ENCODE assay signal across 20 cellular contexts in genomic region chr7:155071121-155071651, GRCh38. TPM values are rescaled to one million over a fixed set of nuclear protein-coding genes. Genes with fewer than 3 reads are reported as not detected.
A peak's percentile ranks its signal among the peaks of the same experiment; 100 is the strongest.
DNase-seq lines count a peak whose midpoint lies in the region; ATAC-seq and TF ChIP-seq lines count a peak whose summit lies in the region.
"Had no signal": no experiment of that assay in that cellular context is flagged by ENCODE, and none has a peak within 500 bp of the region (broad histone marks: within the 10 kb centered on the region; RNA-seq: fewer than 3 reads in every experiment).

No MANE protein-coding gene starts in this region.

- no peak overlapping the region for H2BK15ac ChIP-seq in neuronal stem cell (ENCODE audit: low read length)

- CTCF ChIA-PET in T-cell (lab: Charles Lee) = no interaction called here

- no CpG with 5 or more reads among the region's 43 CpGs for WGBS in neuronal stem cell (ENCODE audit: extremely low coverage in 2 of 2, insufficient read length in 2 of 2, insufficient replicate concordance in 1 of 2), 2 donors

- no peaks in the 10 kb centered on the region for H3K36me3 Mint-ChIP-seq in activated naive CD4-positive, alpha-beta T cell treated with anti-CD3 and anti-CD28 coated beads, Interleukin-2, amount 50 U/mL, for 24 hours
- no peaks in the 10 kb centered on the region for H3K36me3 Mint-ChIP-seq in T-cell
- H3K36me3 Mint-ChIP-seq: CD4-positive, alpha-beta memory T cell had no signal

- no peak overlapping the region for H2AFZ ChIP-seq in neuronal stem cell (ENCODE audit: low read length)
- H2AFZ ChIP-seq in MM.1S (ENCODE audit: low read length) = no peak overlapping the region

- ATAC-seq in T-cell (replicated peaks in 1 of 4) (no peak), GM19467 (IDR thresholded peaks at IDR 0.05; ENCODE audit: unreplicated experiment) (no peak)

- H4K91ac ChIP-seq in neuronal stem cell (ENCODE audit: low read depth, low read length, poor library complexity) = no peak overlapping the region

- H3K4me1 Mint-ChIP-seq in activated naive CD4-positive, alpha-beta T cell treated with anti-CD3 and anti-CD28 coated beads, Interleukin-2, amount 50 U/mL, for 24 hours = no peaks in the 10 kb centered on the region
- peaks cover 0 to 3% (median 1%) of the 10 kb centered on the region in 3 donors for H3K4me1 Mint-ChIP-seq in T-cell
- H3K4me1 Mint-ChIP-seq: CD4-positive, alpha-beta memory T cell had no signal

- H3K4me3 Mint-ChIP-seq in activated naive CD4-positive, alpha-beta T cell treated with anti-CD3 and anti-CD28 coated beads, Interleukin-2, amount 50 U/mL, for 24 hours = no peak overlapping the region
- no peak overlapping the region for H3K4me3 Mint-ChIP-seq in T-cell
- H3K4me3 Mint-ChIP-seq: CD4-positive, alpha-beta memory T cell had no signal

- no peaks in the 10 kb centered on the region for H3K9me3 Mint-ChIP-seq in activated naive CD4-positive, alpha-beta T cell treated with anti-CD3 and anti-CD28 coated beads, Interleukin-2, amount 50 U/mL, for 24 hours
- H3K9me3 Mint-ChIP-seq in T-cell = no peaks in the 10 kb centered on the region

- H2BK120ac ChIP-seq in neuronal stem cell (ENCODE audit: low read depth, low read length) = no peak overlapping the region

- no peak overlapping the region for H2AK5ac ChIP-seq in neuronal stem cell (ENCODE audit: low read depth, low read length)

- no peaks in the 10 kb centered on the region for H3F3A ChIP-seq in MM.1S (ENCODE audit: insufficient read depth, low read length)

- no peaks in the 10 kb centered on the region for H3K79me1 ChIP-seq in neuronal stem cell (ENCODE audit: low read depth, low read length)

- H2BK5ac ChIP-seq in neuronal stem cell (ENCODE audit: low read length) = no peak overlapping the region

- no peaks in the 10 kb centered on the region for H3K9me2 ChIP-seq in MM.1S (replicated peaks; ENCODE audit: insufficient read depth, low read length)

- H3K23ac ChIP-seq in neuronal stem cell (ENCODE audit: low read depth, low read length, poor library complexity) = peak overlapping the region; percentile 90

- H4K8ac ChIP-seq in neuronal stem cell (ENCODE audit: low read depth, low read length) = no peak overlapping the region

- H3K27ac Mint-ChIP-seq in activated naive CD4-positive, alpha-beta T cell treated with anti-CD3 and anti-CD28 coated beads, Interleukin-2, amount 50 U/mL, for 24 hours = peak overlapping the region; percentile 30
- H3K27ac Mint-ChIP-seq in T-cell = no peak overlapping the region

- H3K9me3 ChIP-seq in neuronal stem cell (replicated peaks in 1 of 2; ENCODE audit: control insufficient read depth in 2 of 2, insufficient read depth in 1 of 2, low read depth in 1 of 2, low read length in 2 of 2) = no peaks in the 10 kb centered on the region
- H3K9me3 ChIP-seq in MM.1S (replicated peaks; ENCODE audit: insufficient read depth, low read length) = no peaks in the 10 kb centered on the region

- H2BK12ac ChIP-seq in neuronal stem cell (ENCODE audit: low read length) = no peak overlapping the region

- H3K4me3 ChIP-seq in dorsolateral prefrontal cortex (peak overlapping the region in 58 of 59 donors; percentile 19 to 70 (median 50)), neuronal stem cell (ENCODE audit: low read length in 2 of 2) (no peak overlapping the region), MM.1S (ENCODE audit: low read length) (no peak overlapping the region)

- H3K27me3 ChIP-seq in dorsolateral prefrontal cortex (peaks cover 0 to 32% (median 7%) of the 10 kb centered on the region in 45 donors), neuronal stem cell (ENCODE audit: control insufficient read depth in 3 of 3, insufficient read depth in 3 of 3, low read depth in 1 of 3, low read length in 3 of 3) (peaks cover 2 to 18% (median 13%) of the 10 kb centered on the region in 3 experiments), MM.1S (replicated peaks; ENCODE audit: insufficient read depth, low read length) (no peaks in the 10 kb centered on the region)

- H3K79me2 ChIP-seq in MM.1S (ENCODE audit: low read length) = no peaks in the 10 kb centered on the region

- no peak overlapping the region for H3K4me2 ChIP-seq in neuronal stem cell (ENCODE audit: insufficient read depth, low read length, poor library complexity, severe bottlenecking)
- H3K4me2 ChIP-seq in MM.1S (ENCODE audit: low read depth, low read length) = no peak overlapping the region

- TF ChIP-seq CTCF in dorsolateral prefrontal cortex (IDR thresholded peaks at IDR 0.05 in 54 of 56, conservative IDR thresholded peaks at IDR 0.05 in 2 of 56; ENCODE audit: low read depth in 1 of 56, partially characterized antibody in 56 of 56) (no peak), MM.1S (IDR thresholded peaks at IDR 0.05; ENCODE audit: low read length) (no peak)

- H3K4me1 ChIP-seq in neuronal stem cell (ENCODE audit: control insufficient read depth in 2 of 2, insufficient read depth in 1 of 2, low read depth in 1 of 2, low read length in 2 of 2) (peaks cover 0 to 4% of the 10 kb centered on the region in 2 donors), MM.1S (ENCODE audit: low read length) (no peaks in the 10 kb centered on the region)

- H3K14ac ChIP-seq in neuronal stem cell (ENCODE audit: low read length) = no peak overlapping the region

- peak overlapping the region; percentile 26 for H3K9ac ChIP-seq in neuronal stem cell (ENCODE audit: low read depth, low read length, poor library complexity)
- no peak overlapping the region for H3K9ac ChIP-seq in MM.1S (ENCODE audit: low read length)

- peaks cover 28% of the 10 kb centered on the region for H3K27me3 Mint-ChIP-seq in activated naive CD4-positive, alpha-beta T cell treated with anti-CD3 and anti-CD28 coated beads, Interleukin-2, amount 50 U/mL, for 24 hours
- H3K27me3 Mint-ChIP-seq in T-cell = peaks cover 34 to 54% of the 10 kb centered on the region in 2 donors

- no peak overlapping the region for H3K4ac ChIP-seq in neuronal stem cell (ENCODE audit: low read length)

- POLR2A ChIA-PET in T-cell (lab: Charles Lee) = no interaction called here

- no peak overlapping the region for H3K18ac ChIP-seq in neuronal stem cell (ENCODE audit: low read length)

- intact Hi-C loops in dorsolateral prefrontal cortex (cut with DNase I) = no loop called here

- H3K36me3 ChIP-seq in neuronal stem cell (replicated peaks in 1 of 2; ENCODE audit: control insufficient read depth in 2 of 2, insufficient read depth in 2 of 2, low read length in 2 of 2) (no peaks in the 10 kb centered on the region), MM.1S (replicated peaks; ENCODE audit: insufficient read depth, low read length) (no peaks in the 10 kb centered on the region)

- no peaks in the 10 kb centered on the region for H4K20me1 ChIP-seq in MM.1S (ENCODE audit: insufficient read depth, low read length)

- H3K27ac ChIP-seq in dorsolateral prefrontal cortex = peak overlapping the region in 43 of 59 donors; percentile 2 to 87 (median 69)
- no peak overlapping the region for H3K27ac ChIP-seq in neuronal stem cell (replicated peaks; ENCODE audit: low read length)
- H3K27ac ChIP-seq in MM.1S (ENCODE audit: low read length) = no peak overlapping the region

- no peak for DNase-seq in activated naive CD4-positive, alpha-beta T cell treated with anti-CD3 and anti-CD28 coated beads, Interleukin-2, amount 50 U/mL, for 16 hours
- DNase-seq in dorsolateral prefrontal cortex (peak in 7 of 10 donors; percentile 34 to 67 (median 50)), neuronal stem cell (ENCODE audit: low spot score) (no peak), HUDEP-2 (lab: John Stamatoyannopoulos, UW; ENCODE audit: unreplicated experiment in 76 of 76) (no peak), MM.1S (no peak), T-cell (no peak)
- DNase-seq: 8988T; Calu3; CD4-positive, alpha-beta memory T cell; HCEC 1CT; NCI-H1417 treated with DMSO at 0.1 percent for 48 hours; NCI-H2029; NCI-H2171; NCI-H446 had no signal

RNA-seq across cellular contexts. Expression of gene HTR5A, which starts 1.1 kb away (rescaled TPM):
- total RNA-seq in dorsolateral prefrontal cortex (10 to 100 TPM in 104 of 120 experiments, 1 to 10 TPM in 16; 4.8 to 30.1 (median 15.6) TPM), T-cell (not detected)
- not detected for polyA plus RNA-seq in neuronal stem cell (2013, experiment 1 of 2)
- polyA plus RNA-seq in neuronal stem cell (2013, experiment 2 of 2) = not detected
- total RNA-seq: Calu3; CD4-positive, alpha-beta memory T cell; HT1080; LHCN-M2; OCI-LY7 had no signal
- polyA plus RNA-seq: BJ; CD4-positive, alpha-beta memory T cell had no signal

Comparison
In these comparisons a context has a peak if more than half of its experiments do, and no peak if none do; other contexts are left out.
1. DNase-seq: peak in dorsolateral prefrontal cortex (7 of 10); none in activated naive CD4-positive, alpha-beta T cell treated with anti-CD3 and anti-CD28 coated beads, Interleukin-2, amount 50 U/mL, for 16 hours (single experiment), neuronal stem cell (single experiment), HUDEP-2 (0 of 76), MM.1S (single experiment) and T-cell (0 of 34).
2. H3K27ac ChIP-seq: peak in dorsolateral prefrontal cortex (43 of 59); none in neuronal stem cell (single experiment) and MM.1S (single experiment).
3. H3K4me3 ChIP-seq: peak in dorsolateral prefrontal cortex (58 of 59); none in neuronal stem cell (0 of 2) and MM.1S (single experiment).
4. RNA of gene HTR5A, which starts 1.1 kb away (total RNA-seq): 4.8 to 30.1 TPM in dorsolateral prefrontal cortex; not detected in T-cell; every median in the first group is over 4 times any median in the second.